In genomic region chr9:128207076-128207731, GRCh38 we compare ENCODE assay signal across 26 cellular contexts. TPM values are rescaled to one million over a fixed set of nuclear protein-coding genes. Genes with fewer than 3 reads are reported as not detected.
DNase-seq lines count a peak whose midpoint lies in the region; ATAC-seq and TF ChIP-seq lines count a peak whose summit lies in the region.
"Had no signal": no experiment of that assay in that cellular context is flagged by ENCODE, and none has a peak within 500 bp of the region (broad histone marks: within the 10 kb centered on the region; RNA-seq: fewer than 3 reads in every experiment).

No MANE protein-coding gene starts in this region.

- H3K27ac ChIP-seq in RWPE1 = peak overlapping the region; percentile 74
- H3K27ac ChIP-seq: left lung, SK-N-MC, thyroid gland had no signal

- POLR2A ChIA-PET in RWPE1 (lab: Yijun Ruan, JAX; ENCODE audit: low non-redundant PET) = interaction anchor here (0.7 kb wide), 1 partner anchor 16 kb away, joined by 3 read pairs; the partner anchor contains the start of gene CIZ1

- H3K4me3 Mint-ChIP-seq in glutamatergic neuron (ENCODE audit: unreplicated experiment) = peak overlapping the region; percentile 26
- H3K4me3 Mint-ChIP-seq in type B pancreatic cell = peak overlapping the region; percentile 35
- no peak overlapping the region for H3K4me3 Mint-ChIP-seq in T-helper 17 cell
- H3K4me3 Mint-ChIP-seq: activated CD4-positive, alpha-beta T cell treated with anti-CD3 and anti-CD28 coated beads for 36 hours; central memory CD8-positive, alpha-beta T cell; stimulated activated naive CD8-positive, alpha-beta T cell treated with anti-CD3 and anti-CD28 coated beads, Interleukin-15, amount 100 ng/mL, for 72 hours had no signal

- H3K9me3 ChIP-seq in T-helper 17 cell (ENCODE audit: control insufficient read depth, low read length, poor library complexity, severe bottlenecking) = no peaks in the 10 kb centered on the region
- H3K9me3 ChIP-seq: left lung, thyroid gland had no signal

- no peak for ATAC-seq in T-helper 17 cell
- ATAC-seq: activated CD4-positive, alpha-beta T cell treated with anti-CD3 and anti-CD28 coated beads for 36 hours; left lung; stimulated activated naive CD8-positive, alpha-beta T cell treated with anti-CD3 and anti-CD28 coated beads, Interleukin-15, amount 100 ng/mL, for 72 hours had no signal

- H3K4me1 Mint-ChIP-seq in glutamatergic neuron (ENCODE audit: low read depth, unreplicated experiment) (peaks cover 16% of the 10 kb centered on the region), type B pancreatic cell (ENCODE audit: unreplicated experiment) (peaks cover 45% of the 10 kb centered on the region), T-helper 17 cell (peaks cover 18% of the 10 kb centered on the region)

- H3K36me3 Mint-ChIP-seq in glutamatergic neuron (ENCODE audit: unreplicated experiment) = no peaks in the 10 kb centered on the region
- H3K36me3 Mint-ChIP-seq in type B pancreatic cell = no peaks in the 10 kb centered on the region
- peaks cover under 1% of the 10 kb centered on the region for H3K36me3 Mint-ChIP-seq in T-helper 17 cell (ENCODE audit: low read depth)
- H3K36me3 Mint-ChIP-seq: CD8-positive, alpha-beta memory T cell had no signal

- peaks cover 10% of the 10 kb centered on the region for H3K9me3 Mint-ChIP-seq in glutamatergic neuron (ENCODE audit: unreplicated experiment)
- H3K9me3 Mint-ChIP-seq in type B pancreatic cell = no peaks in the 10 kb centered on the region
- H3K9me3 Mint-ChIP-seq: CD8-positive, alpha-beta memory T cell; central memory CD8-positive, alpha-beta T cell; stimulated activated naive CD8-positive, alpha-beta T cell treated with anti-CD3 and anti-CD28 coated beads, Interleukin-15, amount 100 ng/mL, for 72 hours had no signal

- intact Hi-C loops in posterior cingulate gyrus (cut with DNase I) = no loop called here

- CTCF ChIA-PET in RWPE1 (lab: Yijun Ruan, JAX) = interaction anchor here (0.6 to 1.1 kb wide), 4 partner anchors 14 to 82 kb away, joined by 3 to 6 read pairs (median 4); no protein-coding TSS in a partner anchor

- no peak overlapping the region for H3K27ac Mint-ChIP-seq in glutamatergic neuron (ENCODE audit: unreplicated experiment)
- H3K27ac Mint-ChIP-seq in type B pancreatic cell = no peak overlapping the region
- no peak overlapping the region for H3K27ac Mint-ChIP-seq in T-helper 17 cell
- H3K27ac Mint-ChIP-seq: activated CD4-positive, alpha-beta T cell treated with anti-CD3 and anti-CD28 coated beads for 36 hours; CD8-positive, alpha-beta memory T cell; stimulated activated naive CD8-positive, alpha-beta T cell treated with anti-CD3 and anti-CD28 coated beads, Interleukin-15, amount 100 ng/mL, for 72 hours had no signal

- DNase-seq in NOMO-1 treated with DMSO at 0.1 percent for 48 hours (lab: John Stamatoyannopoulos, UW; ENCODE audit: unreplicated experiment) (peak; percentile 32), NOMO-1 (lab: John Stamatoyannopoulos, UW; ENCODE audit: unreplicated experiment in 2 of 2) (no peak), RWPE1 (ENCODE audit: low spot score) (no peak), glutamatergic neuron (no peak), type B pancreatic cell (ENCODE audit: extremely low spot score, unreplicated experiment) (no peak), posterior cingulate gyrus (no peak), NCI-H82 (lab: John Stamatoyannopoulos, UW) (no peak), T-helper 17 cell (no peak)
- DNase-seq: activated CD4-positive, alpha-beta T cell treated with anti-CD3 and anti-CD28 coated beads for 36 hours; activated gamma-delta T cell; activated T-cell treated with anti-CD3 and anti-CD28 coated beads, Interleukin-2, amount 50 U/mL, for 1 hour; AML-193; CD8-positive, alpha-beta memory T cell; DMS53; GF-D8; left lung; NCI-H510A treated with DMSO at 0.1 percent for 48 hours; NK-92 treated with Interleukin-12 subunit alpha and Interleukin-12 subunit beta, amount 100 ng/mL, for 24 hours; nucleus accumbens; stimulated activated naive CD8-positive, alpha-beta T cell treated with anti-CD3 and anti-CD28 coated beads, Interleukin-15, amount 100 ng/mL, for 72 hours; T-helper 2 cell; thyroid gland had no signal

- H3K27me3 Mint-ChIP-seq in glutamatergic neuron (ENCODE audit: unreplicated experiment) = peaks cover 13% of the 10 kb centered on the region
- peaks cover 3% of the 10 kb centered on the region for H3K27me3 Mint-ChIP-seq in type B pancreatic cell
- peaks cover 33% of the 10 kb centered on the region for H3K27me3 Mint-ChIP-seq in T-helper 17 cell

- TF ChIP-seq CTCF in RWPE1 (conservative IDR thresholded peaks at IDR 0.05; ENCODE audit: low read depth) (no peak), glutamatergic neuron (IDR thresholded peaks at IDR 0.05; ENCODE audit: partially characterized antibody, unreplicated experiment) (no peak), type B pancreatic cell (conservative IDR thresholded peaks at IDR 0.05) (no peak)

RNA-seq across cellular contexts. Expression of gene DNM1, which starts 4.0 kb away (rescaled TPM):
- total RNA-seq in glutamatergic neuron (ENCODE audit: unreplicated experiment) (276 TPM), type B pancreatic cell (ENCODE audit: low replicate concordance) (16.3 and 112 TPM in 2 replicates), T-helper 17 cell (1 to 10 TPM; 1.3 to 2.2 TPM)
- total RNA-seq: myocyte had no signal

RNA-seq across cellular contexts. Expression of gene CIZ1, which starts 15.8 kb away (rescaled TPM):
- total RNA-seq in glutamatergic neuron (ENCODE audit: unreplicated experiment) (174 TPM), type B pancreatic cell (ENCODE audit: low replicate concordance) (141 and 186 TPM in 2 replicates), T-helper 17 cell (100 to 1,000 TPM; 128 to 134 TPM)

RNA-seq across cellular contexts. Expression of gene BBLN, which starts 47.1 kb away (rescaled TPM):
- 147 TPM for total RNA-seq in glutamatergic neuron (ENCODE audit: unreplicated experiment)
- total RNA-seq in type B pancreatic cell (ENCODE audit: low replicate concordance) = 108 and 150 TPM in 2 replicates
- total RNA-seq in T-helper 17 cell = 10 to 100 TPM; 71.0 to 87.9 TPM

RNA-seq across cellular contexts. Expression of gene LCN2, which starts 58.0 kb away (rescaled TPM):
- total RNA-seq in glutamatergic neuron (ENCODE audit: unreplicated experiment) = not detected
- 10.7 and 12.4 TPM in 2 replicates for total RNA-seq in type B pancreatic cell (ENCODE audit: low replicate concordance)
- 1 to 10 TPM in 1 of 2 donors, not detected in 1; 9.3 TPM for total RNA-seq in T-helper 17 cell
- total RNA-seq: activated CD4-positive, alpha-beta T cell treated with anti-CD3 and anti-CD28 coated beads for 36 hours; activated CD8-positive, alpha-beta memory T cell treated with anti-CD3 and anti-CD28 coated beads for 36 hours; CD8-positive, alpha-beta memory T cell; myocyte had no signal
